Comparison of ENCODE assay signal across 9 cellular contexts in the genomic region with DNA sequence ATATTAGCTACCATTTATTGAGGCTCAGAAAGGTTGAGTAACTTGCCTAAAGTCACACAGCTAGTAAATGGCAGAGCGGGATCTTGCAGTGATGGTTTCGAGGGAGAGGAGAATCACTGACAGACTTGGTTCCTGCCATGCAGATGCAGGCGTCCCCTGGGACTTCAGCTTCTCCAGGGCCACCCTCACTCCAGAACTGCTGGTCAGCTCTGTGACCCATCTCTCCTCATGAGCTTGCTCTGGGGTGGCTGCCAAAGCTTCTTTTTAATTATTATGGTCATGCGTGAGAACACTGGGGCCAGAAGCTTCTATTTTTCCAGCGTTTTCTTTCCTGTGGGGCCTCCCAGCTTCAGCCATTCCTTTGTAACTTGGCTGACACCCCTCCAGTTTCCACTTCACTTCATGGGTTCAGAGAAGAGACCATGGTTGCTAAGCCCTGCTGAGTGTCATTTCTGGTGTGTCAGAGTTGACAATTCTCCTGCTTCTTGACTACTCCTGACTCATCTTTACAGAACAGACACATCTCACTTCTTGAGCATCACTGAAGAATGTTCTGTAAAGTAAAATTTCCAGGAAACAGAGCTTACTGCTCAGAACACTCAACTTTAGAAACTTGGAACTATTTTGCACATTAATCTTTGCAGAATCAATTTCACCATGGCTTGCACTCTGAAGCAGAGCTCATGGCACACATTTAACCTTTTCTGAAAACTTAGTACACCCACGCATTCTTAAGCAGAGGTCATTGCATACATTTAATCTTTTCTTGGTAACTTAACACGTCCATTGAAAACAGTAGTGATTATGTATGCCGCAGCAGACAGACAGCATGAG.
DNase-seq lines count a peak whose midpoint lies in the region; FAIRE-seq and TF ChIP-seq lines count a peak whose summit lies in the region.
"Had no signal": no experiment of that assay in that cellular context is flagged by ENCODE, and none has a peak within 500 bp of the region (broad histone marks: within the 10 kb centered on the region; RNA-seq: fewer than 3 reads in every experiment).

No MANE protein-coding gene starts in this region.

- TF ChIP-seq CTCF in astrocyte of the cerebellum (IDR thresholded peaks at IDR 0.05; ENCODE audit: low read depth, low read length, missing control alignments), result no peak
- no peak for TF ChIP-seq CTCF in nephron progenitor cell (IDR thresholded peaks at IDR 0.05)

- no peak overlapping the region for H3K9ac ChIP-seq in stomach smooth muscle (ENCODE audit: low read length in 2 of 2)

- H3K4me1 ChIP-seq in stomach smooth muscle (ENCODE audit: control insufficient read depth, insufficient read depth, low read length) (peaks cover 58% of the 10 kb centered on the region), small intestine (ENCODE audit: control insufficient read depth in 2 of 2, insufficient read depth in 1 of 2, low read depth in 1 of 2, low read length in 1 of 2) (peaks cover 0 to 4% of the 10 kb centered on the region in 2 donors)

- H3K36me3 ChIP-seq in stomach smooth muscle (ENCODE audit: control insufficient read depth in 2 of 2, insufficient read depth in 2 of 2, low read length in 2 of 2) (no peaks in the 10 kb centered on the region), small intestine (ENCODE audit: control insufficient read depth in 2 of 2, insufficient read depth in 2 of 2, low read length in 2 of 2) (no peaks in the 10 kb centered on the region)

- H3K4me1 Mint-ChIP-seq in nephron progenitor cell, result peaks cover 80% of the 10 kb centered on the region

- peaks cover 3% of the 10 kb centered on the region for H3K9me3 Mint-ChIP-seq in nephron progenitor cell

- H3K27ac ChIP-seq in stomach smooth muscle (ENCODE audit: low read length) (peak overlapping the region; percentile 86), small intestine (ENCODE audit: low read depth in 1 of 2, low read length in 1 of 2) (peak overlapping the region in 1 of 2 donors; percentile 91)
- H3K27ac ChIP-seq: 22Rv1 had no signal

- no peaks in the 10 kb centered on the region for H3K27me3 ChIP-seq in stomach smooth muscle (ENCODE audit: control insufficient read depth in 1 of 2, insufficient read depth in 2 of 2, low read length in 2 of 2)
- no peaks in the 10 kb centered on the region for H3K27me3 ChIP-seq in small intestine (ENCODE audit: control insufficient read depth in 2 of 2, insufficient read depth in 2 of 2, low read length in 2 of 2)

- no peak overlapping the region for H3K4me3 Mint-ChIP-seq in nephron progenitor cell

- peaks cover 15% of the 10 kb centered on the region for H3K27me3 Mint-ChIP-seq in nephron progenitor cell (ENCODE audit: low read depth, poor library complexity)

- H3K27ac Mint-ChIP-seq in nephron progenitor cell, result no peak overlapping the region

- H3K4me3 ChIP-seq in astrocyte of the cerebellum (ENCODE audit: low read depth, low read length) (no peak overlapping the region), stomach smooth muscle (ENCODE audit: low read length in 2 of 2) (no peak overlapping the region), small intestine (ENCODE audit: low read depth in 1 of 2, low read length in 2 of 2) (no peak overlapping the region)

- no peaks in the 10 kb centered on the region for H3K9me3 ChIP-seq in stomach smooth muscle (ENCODE audit: control insufficient read depth in 2 of 2, low read length in 2 of 2)
- no peaks in the 10 kb centered on the region for H3K9me3 ChIP-seq in small intestine (ENCODE audit: control insufficient read depth, low read depth)

- no peaks in the 10 kb centered on the region for H3K36me3 Mint-ChIP-seq in nephron progenitor cell (ENCODE audit: low read depth)

- no peak for FAIRE-seq in small intestine (lab: Jason Lieb, UNC)

- in situ Hi-C loops in astrocyte of the cerebellum (cut with HindIII; ENCODE audit: low sequenced_read_pairs), result loop anchor here (5.0 kb wide), 1 partner anchor 40 kb away; no protein-coding TSS in a partner anchor

- DNase-seq in NK-92 treated with Interleukin-12 subunit alpha and Interleukin-12 subunit beta, amount 100 ng/mL, for 24 hours (lab: John Stamatoyannopoulos, UW), result peak; percentile 35
- DNase-seq in NK-92 (lab: John Stamatoyannopoulos, UW; ENCODE audit: unreplicated experiment), result no peak
- peak; percentile 82 for DNase-seq in astrocyte of the cerebellum (ENCODE audit: low read depth)
- DNase-seq in kidney tubule cell (ENCODE audit: low spot score), result peak; percentile 80
- no peak for DNase-seq in small intestine
- DNase-seq in UCSD-AML1 (lab: John Stamatoyannopoulos, UW; ENCODE audit: unreplicated experiment), result no peak
- no peak for DNase-seq in nephron progenitor cell

- 60 to 73% (median 69%) methylated on average over 8 of the region's 8 CpGs for WGBS in small intestine, 3 donors

Comparison
In these comparisons a context has a peak if more than half of its experiments do, and no peak if none do; other contexts are left out.
1. DNase-seq: peak in NK-92 treated with Interleukin-12 subunit alpha and Interleukin-12 subunit beta, amount 100 ng/mL, for 24 hours (single experiment), astrocyte of the cerebellum (single experiment) and kidney tubule cell (single experiment); none in NK-92 (single experiment), small intestine (single experiment), UCSD-AML1 (single experiment) and nephron progenitor cell (single experiment).